Comparison of ENCODE assay signal across 27 cellular contexts in genomic region chr21:16076465-16076864, GRCh38.
DNase-seq lines count a peak whose midpoint lies in the region; ATAC-seq, FAIRE-seq and TF ChIP-seq lines count a peak whose summit lies in the region.
"Had no signal": no experiment of that assay in that cellular context is flagged by ENCODE, and none has a peak within 500 bp of the region (broad histone marks: within the 10 kb centered on the region; RNA-seq: fewer than 3 reads in every experiment).

No MANE protein-coding gene starts in this region.

- FAIRE-seq in A204.1 (lab: Jason Lieb, UNC) (peak; percentile 53), kidney (lab: Jason Lieb, UNC) (peak; percentile 13)
- FAIRE-seq: GM12891 had no signal

- no peak for TF ChIP-seq CTCF in kidney (IDR thresholded peaks at IDR 0.05; ENCODE audit: borderline replicate concordance, extremely low read depth, insufficient read depth)
- no peak for TF ChIP-seq CTCF in lower leg skin (IDR thresholded peaks at IDR 0.05)

- H4K91ac ChIP-seq in mesenchymal stem cell (ENCODE audit: low read length) = no peak overlapping the region

- no peak overlapping the region for H3K4ac ChIP-seq in mesenchymal stem cell (ENCODE audit: low read depth in 1 of 2, low read length in 2 of 2)

- no peak overlapping the region for H2BK5ac ChIP-seq in mesenchymal stem cell (ENCODE audit: low read depth, low read length, poor library complexity, severe bottlenecking)

- no peak overlapping the region for H2AK5ac ChIP-seq in mesenchymal stem cell (ENCODE audit: low read length, severe bottlenecking)

- no peaks in the 10 kb centered on the region for H3K79me1 ChIP-seq in mesenchymal stem cell (replicated peaks; ENCODE audit: low read length, poor library complexity, severe bottlenecking)

- no peaks in the 10 kb centered on the region for H3K27me3 ChIP-seq in mesenchymal stem cell (ENCODE audit: control insufficient read depth in 1 of 2, insufficient read depth in 1 of 2, low read length in 2 of 2)
- H3K27me3 ChIP-seq: SJSA1 had no signal

- no peaks in the 10 kb centered on the region for H3K4me1 ChIP-seq in kidney (ENCODE audit: control insufficient read depth in 1 of 2, insufficient read depth in 1 of 2, low read depth in 1 of 2, low read length in 2 of 2)
- H3K4me1 ChIP-seq in mesenchymal stem cell (ENCODE audit: control insufficient read depth, insufficient read depth, low read depth, low read length) = no peaks in the 10 kb centered on the region
- H3K4me1 ChIP-seq: SJSA1 had no signal

- intact Hi-C loops in kidney (cut with DNase I) (no loop called here), lower leg skin (cut with DNase I; ENCODE audit: low total_unique reads) (no loop called here)

- no peak overlapping the region for H4K8ac ChIP-seq in mesenchymal stem cell (ENCODE audit: low read length)

- H2AFZ ChIP-seq in mesenchymal stem cell (ENCODE audit: low read depth, low read length) = no peak overlapping the region
- H2AFZ ChIP-seq: GM23338 had no signal

- ATAC-seq in HG02759 (IDR thresholded peaks at IDR 0.05; ENCODE audit: unreplicated experiment) = no peak
- ATAC-seq: GM23338 had no signal

- H3K4me3 ChIP-seq in kidney (ENCODE audit: low read length in 2 of 2) = no peak overlapping the region
- no peak overlapping the region for H3K4me3 ChIP-seq in mesenchymal stem cell (ENCODE audit: insufficient read depth in 1 of 2, low read depth in 1 of 2, low read length in 2 of 2)
- H3K4me3 ChIP-seq in lower leg skin (ENCODE audit: low read depth, poor library complexity, severe bottlenecking) = no peak overlapping the region
- H3K4me3 ChIP-seq: GM23338, SJSA1 had no signal

- no peak overlapping the region for H2BK15ac ChIP-seq in mesenchymal stem cell (ENCODE audit: low read depth, poor library complexity, severe bottlenecking)

- H3K27ac ChIP-seq in caudate nucleus (ENCODE audit: low read depth, low read length) (peak overlapping the region; percentile 60), kidney (ENCODE audit: low read depth in 2 of 2, low read length in 2 of 2) (no peak overlapping the region), mesenchymal stem cell (ENCODE audit: low read length, poor library complexity, severe bottlenecking) (no peak overlapping the region)
- H3K27ac ChIP-seq: SJSA1 had no signal

- no peak overlapping the region for H2BK12ac ChIP-seq in mesenchymal stem cell (ENCODE audit: low read length in 2 of 2)

- no peak overlapping the region for H3K4me2 ChIP-seq in mesenchymal stem cell (ENCODE audit: low read length, poor library complexity, severe bottlenecking)
- H3K4me2 ChIP-seq: GM23338 had no signal

- H3K18ac ChIP-seq in mesenchymal stem cell (ENCODE audit: low read depth in 1 of 2, low read length in 2 of 2) = no peak overlapping the region

- no peak overlapping the region for H2BK120ac ChIP-seq in mesenchymal stem cell (ENCODE audit: low read depth, low read length)

- no peak for TF ChIP-seq POLR2A in lower leg skin (IDR thresholded peaks at IDR 0.05)

- DNase-seq in caudate nucleus (lab: John Stamatoyannopoulos, UW) = no peak
- DNase-seq in kidney = no peak
- peak; percentile 12 for DNase-seq in putamen (ENCODE audit: low spot score)
- DNase-seq in mesenchymal stem cell = no peak
- no peak for DNase-seq in lower leg skin (ENCODE audit: low spot score in 2 of 2)
- no peak for DNase-seq in epidermal melanocyte (ENCODE audit: insufficient read length, low spot score)
- DNase-seq: 8988T; CD4-positive, alpha-beta memory T cell; COR-L47; DMS53; GDM1; H9; HFFc6; IMR-90; KG1; MM.1S; NCI-H2029; NCI-H2227 treated with DMSO at 0.1 percent for 48 hours; NCI-H510A; NCI-H69; Right ventricle myocardium superior; RPMI8226 had no signal

- no peak overlapping the region for H3K9ac ChIP-seq in kidney (ENCODE audit: low read length in 2 of 2)
- H3K9ac ChIP-seq in mesenchymal stem cell (ENCODE audit: low read length) = no peak overlapping the region

- H3K23ac ChIP-seq in mesenchymal stem cell (ENCODE audit: low read length in 2 of 2) = no peak overlapping the region

- H3K14ac ChIP-seq in mesenchymal stem cell (ENCODE audit: low read length in 2 of 2) = no peak overlapping the region

- H3K9me3 ChIP-seq in kidney (ENCODE audit: control insufficient read depth in 1 of 2, low read length in 2 of 2) (no peaks in the 10 kb centered on the region), mesenchymal stem cell (ENCODE audit: control insufficient read depth, low read length) (no peaks in the 10 kb centered on the region)
- H3K9me3 ChIP-seq: SJSA1 had no signal

- H3K36me3 ChIP-seq in kidney (ENCODE audit: control insufficient read depth in 1 of 2, insufficient read depth in 2 of 2, low read length in 2 of 2) (no peaks in the 10 kb centered on the region), mesenchymal stem cell (ENCODE audit: control insufficient read depth in 1 of 2, insufficient read depth in 2 of 2, low read depth in 1 of 2, low read length in 2 of 2) (no peaks in the 10 kb centered on the region)
- H3K36me3 ChIP-seq: SJSA1 had no signal
